In the genomic region with DNA sequence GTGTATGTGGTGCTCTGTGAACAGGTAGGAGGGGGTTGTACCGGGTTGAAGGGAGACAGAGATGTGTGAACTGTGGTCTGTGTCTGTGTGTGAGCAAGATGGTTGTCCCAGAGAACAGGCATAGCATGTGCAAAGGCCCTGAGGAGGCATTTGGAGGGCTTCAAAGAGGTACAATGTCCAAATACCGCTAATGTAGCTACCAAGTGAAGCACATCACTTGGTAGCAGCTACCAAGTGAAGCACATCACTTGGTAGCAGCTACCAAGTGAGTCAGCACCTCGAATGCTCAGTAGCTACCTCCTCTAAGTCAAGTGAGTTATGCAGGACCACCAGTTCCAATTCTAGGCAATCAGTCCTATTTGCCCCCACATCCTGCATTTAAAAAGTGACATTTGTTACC, we compare ENCODE assay signal across 11 cellular contexts.
"Had no signal": no experiment of that assay in that cellular context is flagged by ENCODE, and none has a peak within 500 bp of the region (broad histone marks: within the 10 kb centered on the region; RNA-seq: fewer than 3 reads in every experiment).

No MANE protein-coding gene starts in this region.

- H3K9me3 ChIP-seq: SK-N-SH, spleen, testis had no signal

- H3K9me3 Mint-ChIP-seq: activated naive CD4-positive, alpha-beta T cell treated with anti-CD3 and anti-CD28 coated beads, Interleukin-2, amount 10 ng/mL, durations not matched to agents 7 days and 5 days; activated T-helper 2 cell treated with anti-CD3 and anti-CD28 coated beads, Interferon-gamma antibody, Interleukin-2, Interleukin-4, amounts not matched to agents 10 μg/mL and 5 μg/mL and 100 μg/mL, durations not matched to agents 14 hours and 24 hours and 36 hours had no signal

- H3K36me3 ChIP-seq: brain microvascular endothelial cell, spleen had no signal

- H3K4me3 Mint-ChIP-seq: activated naive CD4-positive, alpha-beta T cell treated with anti-CD3 and anti-CD28 coated beads, Interleukin-2, amount 10 ng/mL, durations not matched to agents 7 days and 5 days had no signal

- ATAC-seq: foreskin keratinocyte; stimulated activated naive CD8-positive, alpha-beta T cell treated with anti-CD3 and anti-CD28 coated beads, Interleukin-15, Interleukin-2, amounts not matched to agents 100 U/mL and 50 U/mL, for 24 hours had no signal

- H3K36me3 Mint-ChIP-seq: activated naive CD4-positive, alpha-beta T cell treated with anti-CD3 and anti-CD28 coated beads, Interleukin-2, amount 10 ng/mL, durations not matched to agents 7 days and 5 days had no signal

- H3K27ac Mint-ChIP-seq: activated naive CD4-positive, alpha-beta T cell treated with anti-CD3 and anti-CD28 coated beads, Interleukin-2, amount 10 ng/mL, durations not matched to agents 7 days and 5 days; activated T-helper 2 cell treated with anti-CD3 and anti-CD28 coated beads, Interferon-gamma antibody, Interleukin-2, Interleukin-4, amounts not matched to agents 10 μg/mL and 5 μg/mL and 100 μg/mL, durations not matched to agents 14 hours and 24 hours and 36 hours had no signal

- H3K27ac ChIP-seq: brain microvascular endothelial cell, testis had no signal

- H3K4me3 ChIP-seq: spleen, testis had no signal

- H3K27me3 ChIP-seq: brain microvascular endothelial cell, foreskin keratinocyte, testis had no signal

- DNase-seq: activated CD4-positive, alpha-beta T cell treated with anti-CD3 and anti-CD28 coated beads for 4 hours; activated naive CD4-positive, alpha-beta T cell treated with anti-CD3 and anti-CD28 coated beads, Interleukin-2, amount 10 ng/mL, durations not matched to agents 7 days and 5 days; amniotic stem cell; brain microvascular endothelial cell; foreskin keratinocyte; SK-N-SH; spleen; stimulated activated CD4-positive, alpha-beta T cell treated with anti-CD3 and anti-CD28 coated beads, Interleukin-1b, Interleukin-23, amount 100 ng/mL, for 48 hours; stimulated activated naive CD8-positive, alpha-beta T cell treated with anti-CD3 and anti-CD28 coated beads, Interleukin-15, Interleukin-2, amounts not matched to agents 100 U/mL and 50 U/mL, for 24 hours; testis had no signal
